ENCODE assay signal across 1 cellular context in genomic region chr5:135329913-135330797, GRCh38.
A peak's percentile ranks its signal among the peaks of the same experiment; 100 is the strongest.
TF ChIP-seq lines count a peak whose summit lies in the region.

No MANE protein-coding gene starts in this region.

TF ChIP-seq in HepG2, 621 proteins besides CTCF, POLR2A, EP300 and RAD21 (continued from another document and continues in another):
- no peak for TF ChIP-seq SP140L (CRISPR knock-in tag; IDR thresholded peaks at IDR 0.05; ENCODE audit: borderline replicate concordance)
- 0 out of 2 replicates have a peak, but pooled peaks have one; percentile 21 for TF ChIP-seq ZBTB43 (CRISPR knock-in tag; conservative IDR thresholded peaks at IDR 0.05)
- TF ChIP-seq NFRKB (IDR thresholded peaks at IDR 0.05) = no peak
- no peak for TF ChIP-seq ZFP36 (IDR thresholded peaks at IDR 0.05; ENCODE audit: borderline replicate concordance, low read depth, low read length, partially characterized antibody)
- TF ChIP-seq REST (IDR thresholded peaks at IDR 0.05; ENCODE audit: borderline replicate concordance in 1 of 2, low read depth in 1 of 2, low read length in 2 of 2) = peak in 1 of 2 experiments; percentile 69; a peak in 3 of 4 replicates
- TF ChIP-seq ZNF75D (CRISPR knock-in tag; IDR thresholded peaks at IDR 0.05; ENCODE audit: borderline replicate concordance) = no peak
- no peak for TF ChIP-seq ZNF382 (CRISPR knock-in tag; IDR thresholded peaks at IDR 0.05; ENCODE audit: borderline replicate concordance)
- no peak for TF ChIP-seq MXD1 (CRISPR knock-in tag; IDR thresholded peaks at IDR 0.05)
- no peak for TF ChIP-seq ZNF335 (CRISPR knock-in tag; IDR thresholded peaks at IDR 0.05)
- no peak for TF ChIP-seq ZNF138 (CRISPR knock-in tag; IDR thresholded peaks at IDR 0.05; ENCODE audit: low read depth)
- TF ChIP-seq ZMAT5 (CRISPR knock-in tag; IDR thresholded peaks at IDR 0.05; ENCODE audit: borderline replicate concordance, low read depth) = no peak
- no peak for TF ChIP-seq ZNF317 (CRISPR knock-in tag; IDR thresholded peaks at IDR 0.05)
- no peak for TF ChIP-seq MTF1 (CRISPR knock-in tag; IDR thresholded peaks at IDR 0.05)
- TF ChIP-seq ZBTB42 (CRISPR knock-in tag; IDR thresholded peaks at IDR 0.05) = no peak
- TF ChIP-seq FOXA3 (CRISPR knock-in tag; IDR thresholded peaks at IDR 0.05) = no peak
- no peak for TF ChIP-seq SCMH1 (CRISPR knock-in tag; IDR thresholded peaks at IDR 0.05; ENCODE audit: borderline replicate concordance)
- no peak for TF ChIP-seq ZNF550 (CRISPR knock-in tag; IDR thresholded peaks at IDR 0.05; ENCODE audit: borderline replicate concordance)
- TF ChIP-seq ZFP90 (CRISPR knock-in tag; IDR thresholded peaks at IDR 0.05; ENCODE audit: borderline replicate concordance) = no peak
- no peak for TF ChIP-seq ZNF431 (CRISPR knock-in tag; IDR thresholded peaks at IDR 0.05; ENCODE audit: borderline replicate concordance, low read depth)
- no peak for TF ChIP-seq SRY (CRISPR knock-in tag; IDR thresholded peaks at IDR 0.05)
- TF ChIP-seq CCAR2 (optimal IDR thresholded peaks at IDR 0.05; ENCODE audit: low read depth, low read length) = no peak
- TF ChIP-seq SAP130 (CRISPR knock-in tag; IDR thresholded peaks at IDR 0.05; ENCODE audit: low read depth) = no peak
- 0 out of 2 replicates have a peak, but pooled peaks have one; percentile 19 for TF ChIP-seq ZNF205 (CRISPR knock-in tag; IDR thresholded peaks at IDR 0.05)
- no peak for TF ChIP-seq ELF1 (CRISPR knock-in tag; IDR thresholded peaks at IDR 0.05)
- no peak for TF ChIP-seq EEA1 (CRISPR knock-in tag; IDR thresholded peaks at IDR 0.05; ENCODE audit: borderline replicate concordance)
- TF ChIP-seq ELF4 (CRISPR knock-in tag; IDR thresholded peaks at IDR 0.05; ENCODE audit: borderline replicate concordance) = no peak
- no peak for TF ChIP-seq KAT7 (CRISPR knock-in tag; IDR thresholded peaks at IDR 0.05; ENCODE audit: borderline replicate concordance)
- TF ChIP-seq HMGA1 (CRISPR knock-in tag; conservative IDR thresholded peaks at IDR 0.05) = no peak
- TF ChIP-seq ZNF740 (CRISPR knock-in tag; IDR thresholded peaks at IDR 0.05) = no peak
- no peak for TF ChIP-seq ZNF20 (CRISPR knock-in tag; IDR thresholded peaks at IDR 0.05)
- no peak; the same call in 1 of the 2 replicates for TF ChIP-seq ZNF430 (CRISPR knock-in tag; IDR thresholded peaks at IDR 0.05)
- TF ChIP-seq EED (CRISPR knock-in tag; IDR thresholded peaks at IDR 0.05) = no peak
- no peak for TF ChIP-seq DNMT3B (CRISPR knock-in tag; conservative IDR thresholded peaks at IDR 0.05)
- no peak for TF ChIP-seq ZHX2 (IDR thresholded peaks at IDR 0.05; ENCODE audit: low read depth)
- TF ChIP-seq ZHX2 (CRISPR knock-in tag; IDR thresholded peaks at IDR 0.05; ENCODE audit: borderline replicate concordance) = no peak
- no peak for TF ChIP-seq RCOR2 (CRISPR knock-in tag; IDR thresholded peaks at IDR 0.05)
- TF ChIP-seq RARG (CRISPR knock-in tag; IDR thresholded peaks at IDR 0.05; ENCODE audit: low read depth) = no peak
- TF ChIP-seq ZNF234 (CRISPR knock-in tag; conservative IDR thresholded peaks at IDR 0.05) = no peak
- TF ChIP-seq KLF15 (CRISPR knock-in tag; IDR thresholded peaks at IDR 0.05; ENCODE audit: borderline replicate concordance) = no peak
- no peak for TF ChIP-seq ATF2 (CRISPR knock-in tag; IDR thresholded peaks at IDR 0.05)
- TF ChIP-seq PBX2 (CRISPR knock-in tag; IDR thresholded peaks at IDR 0.05) = no peak
- TF ChIP-seq ZNF577 (CRISPR knock-in tag; IDR thresholded peaks at IDR 0.05; ENCODE audit: borderline replicate concordance, low read depth) = no peak
- TF ChIP-seq SALL1 (CRISPR knock-in tag; IDR thresholded peaks at IDR 0.05) = peak; percentile 71
- TF ChIP-seq ZNF225 (CRISPR knock-in tag; IDR thresholded peaks at IDR 0.05) = no peak
- no peak for TF ChIP-seq ZNF260 (CRISPR knock-in tag; IDR thresholded peaks at IDR 0.05; ENCODE audit: borderline replicate concordance, low read depth)
- no peak for TF ChIP-seq JARID2 (CRISPR knock-in tag; IDR thresholded peaks at IDR 0.05; ENCODE audit: insufficient replicate concordance)
- TF ChIP-seq SOX6 (IDR thresholded peaks at IDR 0.05) = no peak
- peak; percentile 17; the same call in 1 of the 2 replicates for TF ChIP-seq SOX6 (CRISPR knock-in tag; IDR thresholded peaks at IDR 0.05)
- no peak for TF ChIP-seq ZNF7 (CRISPR knock-in tag; IDR thresholded peaks at IDR 0.05)
- TF ChIP-seq HNRNPL (IDR thresholded peaks at IDR 0.05; ENCODE audit: low read depth, low read length) = no peak
- no peak for TF ChIP-seq ZBTB34 (CRISPR knock-in tag; IDR thresholded peaks at IDR 0.05)
- no peak for TF ChIP-seq PHF21A (CRISPR knock-in tag; IDR thresholded peaks at IDR 0.05)
- TF ChIP-seq ZNF720 (CRISPR knock-in tag; IDR thresholded peaks at IDR 0.05) = no peak
- no peak for TF ChIP-seq CREB1 (IDR thresholded peaks at IDR 0.05)
- TF ChIP-seq CREB1 (CRISPR knock-in tag; IDR thresholded peaks at IDR 0.05) = no peak
- no peak; the same call in 1 of the 2 replicates for TF ChIP-seq ZNF605 (CRISPR knock-in tag; IDR thresholded peaks at IDR 0.05)
- no peak for TF ChIP-seq MBD4 (IDR thresholded peaks at IDR 0.05; ENCODE audit: borderline replicate concordance, low read length)
- TF ChIP-seq ZSCAN21 (CRISPR knock-in tag; IDR thresholded peaks at IDR 0.05; ENCODE audit: borderline replicate concordance) = 0 out of 2 replicates have a peak, but pooled peaks have one; percentile 38
- TF ChIP-seq ZNF30 (CRISPR knock-in tag; IDR thresholded peaks at IDR 0.05) = no peak
